In the genomic region with DNA sequence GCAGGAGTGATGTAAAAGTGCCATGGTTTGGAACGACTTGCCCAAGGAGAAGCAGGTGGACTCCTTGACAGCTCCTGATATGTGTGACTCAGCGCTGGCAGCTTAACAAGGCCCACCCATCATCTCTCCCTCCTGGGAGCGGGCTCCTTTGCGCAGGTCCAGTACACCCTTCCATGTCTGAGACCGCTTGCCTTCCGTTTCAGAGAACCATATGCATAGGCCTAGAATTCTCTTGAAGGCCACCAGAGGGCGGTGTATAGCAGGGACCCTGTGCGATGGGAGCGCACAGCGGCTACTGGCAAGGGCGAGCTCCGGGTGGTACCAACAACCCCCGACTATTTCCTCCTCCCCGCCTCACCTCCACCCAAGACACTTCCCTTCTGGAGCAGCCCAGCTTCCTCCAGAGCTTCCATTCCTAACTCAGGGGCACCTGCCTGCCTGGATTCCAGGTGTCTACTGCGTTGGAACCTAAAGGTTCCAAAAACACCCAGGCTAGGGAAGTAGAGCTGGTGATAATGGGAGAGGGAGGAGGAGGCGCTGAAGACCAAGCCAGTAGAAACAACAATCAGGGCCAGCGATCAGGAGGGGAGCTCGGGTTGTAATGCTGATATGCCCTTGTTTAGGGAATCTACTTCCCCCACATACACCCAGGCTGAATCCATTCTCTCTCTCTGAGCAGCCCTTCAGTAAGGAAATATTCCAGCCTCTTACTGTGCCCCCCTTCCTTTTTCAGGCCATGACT, we compare ENCODE assay signal across 1 cellular context.
A peak's percentile ranks its signal among the peaks of the same experiment; 100 is the strongest.
TF ChIP-seq lines count a peak whose summit lies in the region.

No MANE protein-coding gene starts in this region.

TF ChIP-seq in K562, 482 proteins besides CTCF, POLR2A, EP300 and RAD21 (continued from another document and continues in another):
- TF ChIP-seq NR2C2 (CRISPR knock-in tag; IDR thresholded peaks at IDR 0.05), result peak; percentile 54; the same call in 1 of the 2 replicates
- no peak for TF ChIP-seq NR2C2 (tag; IDR thresholded peaks at IDR 0.05)
- TF ChIP-seq FOXJ3 (CRISPR knock-in tag; IDR thresholded peaks at IDR 0.05), result no peak
- no peak for TF ChIP-seq HOXB6 (CRISPR knock-in tag; IDR thresholded peaks at IDR 0.05; ENCODE audit: borderline replicate concordance)
- TF ChIP-seq PML (IDR thresholded peaks at IDR 0.05; ENCODE audit: low read length), result no peak
- TF ChIP-seq PHTF2 (CRISPR knock-in tag; IDR thresholded peaks at IDR 0.05), result no peak
- TF ChIP-seq ZNF384 (IDR thresholded peaks at IDR 0.05; ENCODE audit: low read depth, low read length), result peak; percentile 45; the same call in 1 of the 2 replicates
- TF ChIP-seq ZNF717 (CRISPR knock-in tag; IDR thresholded peaks at IDR 0.05), result no peak
- TF ChIP-seq ZNF75A (CRISPR knock-in tag; IDR thresholded peaks at IDR 0.05), result no peak
- TF ChIP-seq ZSCAN29 (IDR thresholded peaks at IDR 0.05), result no peak
- TF ChIP-seq NR4A1 (CRISPR knock-in tag; IDR thresholded peaks at IDR 0.05), result no peak
- no peak for TF ChIP-seq NR4A1 (tag; IDR thresholded peaks at IDR 0.05)
- TF ChIP-seq CXXC5 (CRISPR knock-in tag; IDR thresholded peaks at IDR 0.05), result peak; percentile 57
- TF ChIP-seq, protein P1, sequence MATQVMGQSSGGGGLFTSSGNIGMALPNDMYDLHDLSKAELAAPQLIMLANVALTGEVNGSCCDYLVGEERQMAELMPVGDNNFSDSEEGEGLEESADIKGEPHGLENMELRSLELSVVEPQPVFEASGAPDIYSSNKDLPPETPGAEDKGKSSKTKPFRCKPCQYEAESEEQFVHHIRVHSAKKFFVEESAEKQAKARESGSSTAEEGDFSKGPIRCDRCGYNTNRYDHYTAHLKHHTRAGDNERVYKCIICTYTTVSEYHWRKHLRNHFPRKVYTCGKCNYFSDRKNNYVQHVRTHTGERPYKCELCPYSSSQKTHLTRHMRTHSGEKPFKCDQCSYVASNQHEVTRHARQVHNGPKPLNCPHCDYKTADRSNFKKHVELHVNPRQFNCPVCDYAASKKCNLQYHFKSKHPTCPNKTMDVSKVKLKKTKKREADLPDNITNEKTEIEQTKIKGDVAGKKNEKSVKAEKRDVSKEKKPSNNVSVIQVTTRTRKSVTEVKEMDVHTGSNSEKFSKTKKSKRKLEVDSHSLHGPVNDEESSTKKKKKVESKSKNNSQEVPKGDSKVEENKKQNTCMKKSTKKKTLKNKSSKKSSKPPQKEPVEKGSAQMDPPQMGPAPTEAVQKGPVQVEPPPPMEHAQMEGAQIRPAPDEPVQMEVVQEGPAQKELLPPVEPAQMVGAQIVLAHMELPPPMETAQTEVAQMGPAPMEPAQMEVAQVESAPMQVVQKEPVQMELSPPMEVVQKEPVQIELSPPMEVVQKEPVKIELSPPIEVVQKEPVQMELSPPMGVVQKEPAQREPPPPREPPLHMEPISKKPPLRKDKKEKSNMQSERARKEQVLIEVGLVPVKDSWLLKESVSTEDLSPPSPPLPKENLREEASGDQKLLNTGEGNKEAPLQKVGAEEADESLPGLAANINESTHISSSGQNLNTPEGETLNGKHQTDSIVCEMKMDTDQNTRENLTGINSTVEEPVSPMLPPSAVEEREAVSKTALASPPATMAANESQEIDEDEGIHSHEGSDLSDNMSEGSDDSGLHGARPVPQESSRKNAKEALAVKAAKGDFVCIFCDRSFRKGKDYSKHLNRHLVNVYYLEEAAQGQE (CRISPR knock-in tag; IDR thresholded peaks at IDR 0.05; ENCODE audit: low read depth), result peak; percentile 32; the same call in 1 of the 2 replicates
- TF ChIP-seq ZNF146 (CRISPR knock-in tag; IDR thresholded peaks at IDR 0.05; ENCODE audit: unreplicated experiment), result no peak
- TF ChIP-seq ZNF282 (CRISPR knock-in tag; IDR thresholded peaks at IDR 0.05), result no peak
- TF ChIP-seq NBN (IDR thresholded peaks at IDR 0.05; ENCODE audit: low read depth), result peak; percentile 67; the same call in 1 of the 2 replicates
- peak; percentile 49; the same call in 1 of the 2 replicates for TF ChIP-seq ETV5 (CRISPR knock-in tag; IDR thresholded peaks at IDR 0.05; ENCODE audit: low read depth)
- TF ChIP-seq HNRNPLL (IDR thresholded peaks at IDR 0.05; ENCODE audit: low read depth, low read length, poor library complexity, severe bottlenecking), result peak; percentile 70
- TF ChIP-seq, protein P2, sequence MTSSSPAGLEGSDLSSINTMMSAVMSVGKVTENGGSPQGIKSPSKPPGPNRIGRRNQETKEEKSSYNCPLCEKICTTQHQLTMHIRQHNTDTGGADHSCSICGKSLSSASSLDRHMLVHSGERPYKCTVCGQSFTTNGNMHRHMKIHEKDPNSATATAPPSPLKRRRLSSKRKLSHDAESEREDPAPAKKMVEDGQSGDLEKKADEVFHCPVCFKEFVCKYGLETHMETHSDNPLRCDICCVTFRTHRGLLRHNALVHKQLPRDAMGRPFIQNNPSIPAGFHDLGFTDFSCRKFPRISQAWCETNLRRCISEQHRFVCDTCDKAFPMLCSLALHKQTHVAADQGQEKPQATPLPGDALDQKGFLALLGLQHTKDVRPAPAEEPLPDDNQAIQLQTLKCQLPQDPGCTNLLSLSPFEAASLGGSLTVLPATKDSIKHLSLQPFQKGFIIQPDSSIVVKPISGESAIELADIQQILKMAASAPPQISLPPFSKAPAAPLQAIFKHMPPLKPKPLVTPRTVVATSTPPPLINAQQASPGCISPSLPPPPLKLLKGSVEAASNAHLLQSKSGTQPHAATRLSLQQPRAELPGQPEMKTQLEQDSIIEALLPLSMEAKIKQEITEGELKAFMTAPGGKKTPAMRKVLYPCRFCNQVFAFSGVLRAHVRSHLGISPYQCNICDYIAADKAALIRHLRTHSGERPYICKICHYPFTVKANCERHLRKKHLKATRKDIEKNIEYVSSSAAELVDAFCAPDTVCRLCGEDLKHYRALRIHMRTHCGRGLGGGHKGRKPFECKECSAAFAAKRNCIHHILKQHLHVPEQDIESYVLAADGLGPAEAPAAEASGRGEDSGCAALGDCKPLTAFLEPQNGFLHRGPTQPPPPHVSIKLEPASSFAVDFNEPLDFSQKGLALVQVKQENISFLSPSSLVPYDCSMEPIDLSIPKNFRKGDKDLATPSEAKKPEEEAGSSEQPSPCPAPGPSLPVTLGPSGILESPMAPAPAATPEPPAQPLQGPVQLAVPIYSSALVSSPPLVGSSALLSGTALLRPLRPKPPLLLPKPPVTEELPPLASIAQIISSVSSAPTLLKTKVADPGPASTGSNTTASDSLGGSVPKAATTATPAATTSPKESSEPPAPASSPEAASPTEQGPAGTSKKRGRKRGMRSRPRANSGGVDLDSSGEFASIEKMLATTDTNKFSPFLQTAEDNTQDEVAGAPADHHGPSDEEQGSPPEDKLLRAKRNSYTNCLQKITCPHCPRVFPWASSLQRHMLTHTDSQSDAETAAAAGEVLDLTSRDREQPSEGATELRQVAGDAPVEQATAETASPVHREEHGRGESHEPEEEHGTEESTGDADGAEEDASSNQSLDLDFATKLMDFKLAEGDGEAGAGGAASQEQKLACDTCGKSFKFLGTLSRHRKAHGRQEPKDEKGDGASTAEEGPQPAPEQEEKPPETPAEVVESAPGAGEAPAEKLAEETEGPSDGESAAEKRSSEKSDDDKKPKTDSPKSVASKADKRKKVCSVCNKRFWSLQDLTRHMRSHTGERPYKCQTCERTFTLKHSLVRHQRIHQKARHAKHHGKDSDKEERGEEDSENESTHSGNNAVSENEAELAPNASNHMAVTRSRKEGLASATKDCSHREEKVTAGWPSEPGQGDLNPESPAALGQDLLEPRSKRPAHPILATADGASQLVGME (CRISPR knock-in tag; IDR thresholded peaks at IDR 0.05), result peak; percentile 42; the same call in 1 of the 2 replicates
- TF ChIP-seq ZNF124 (CRISPR knock-in tag; IDR thresholded peaks at IDR 0.05), result no peak
- TF ChIP-seq RAD51 (IDR thresholded peaks at IDR 0.05; ENCODE audit: borderline replicate concordance, low read depth), result no peak
- TF ChIP-seq ZNF354B (CRISPR knock-in tag; IDR thresholded peaks at IDR 0.05), result no peak
- 0 out of 2 replicates have a peak, but pooled peaks have one; percentile 19 for TF ChIP-seq SMAD4 (CRISPR knock-in tag; conservative IDR thresholded peaks at IDR 0.05)
- TF ChIP-seq NR2F6 (CRISPR knock-in tag; IDR thresholded peaks at IDR 0.05), result no peak
- TF ChIP-seq CSDE1 (IDR thresholded peaks at IDR 0.05), result no peak
- TF ChIP-seq ARID2 (IDR thresholded peaks at IDR 0.05), result no peak; the same call in 1 of the 2 replicates
- TF ChIP-seq, protein P3, sequence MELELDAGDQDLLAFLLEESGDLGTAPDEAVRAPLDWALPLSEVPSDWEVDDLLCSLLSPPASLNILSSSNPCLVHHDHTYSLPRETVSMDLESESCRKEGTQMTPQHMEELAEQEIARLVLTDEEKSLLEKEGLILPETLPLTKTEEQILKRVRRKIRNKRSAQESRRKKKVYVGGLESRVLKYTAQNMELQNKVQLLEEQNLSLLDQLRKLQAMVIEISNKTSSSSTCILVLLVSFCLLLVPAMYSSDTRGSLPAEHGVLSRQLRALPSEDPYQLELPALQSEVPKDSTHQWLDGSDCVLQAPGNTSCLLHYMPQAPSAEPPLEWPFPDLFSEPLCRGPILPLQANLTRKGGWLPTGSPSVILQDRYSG (tag; conservative IDR thresholded peaks at IDR 0.05; ENCODE audit: low read depth), result no peak
- TF ChIP-seq, protein P4, sequence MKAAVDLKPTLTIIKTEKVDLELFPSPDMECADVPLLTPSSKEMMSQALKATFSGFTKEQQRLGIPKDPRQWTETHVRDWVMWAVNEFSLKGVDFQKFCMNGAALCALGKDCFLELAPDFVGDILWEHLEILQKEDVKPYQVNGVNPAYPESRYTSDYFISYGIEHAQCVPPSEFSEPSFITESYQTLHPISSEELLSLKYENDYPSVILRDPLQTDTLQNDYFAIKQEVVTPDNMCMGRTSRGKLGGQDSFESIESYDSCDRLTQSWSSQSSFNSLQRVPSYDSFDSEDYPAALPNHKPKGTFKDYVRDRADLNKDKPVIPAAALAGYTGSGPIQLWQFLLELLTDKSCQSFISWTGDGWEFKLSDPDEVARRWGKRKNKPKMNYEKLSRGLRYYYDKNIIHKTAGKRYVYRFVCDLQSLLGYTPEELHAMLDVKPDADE (conservative IDR thresholded peaks at IDR 0.05; ENCODE audit: control insufficient read depth, low read depth, low read length), result no peak
- no peak for TF ChIP-seq ZNF184 (CRISPR knock-in tag; IDR thresholded peaks at IDR 0.05)
- TF ChIP-seq GABPA (tag; conservative IDR thresholded peaks at IDR 0.05; ENCODE audit: low read depth), result 0 out of 2 replicates have a peak, but pooled peaks have one; percentile 21
- no peak for TF ChIP-seq MECOM (CRISPR knock-in tag; IDR thresholded peaks at IDR 0.05)
- 0 out of 2 replicates have a peak, but pooled peaks have one; percentile 40 for TF ChIP-seq KLF16 (IDR thresholded peaks at IDR 0.05)
- TF ChIP-seq KLF13 (tag; IDR thresholded peaks at IDR 0.05; ENCODE audit: borderline replicate concordance, low read depth), result 0 out of 2 replicates have a peak, but pooled peaks have one; percentile 40
- peak; percentile 53 for TF ChIP-seq ZFX (CRISPR knock-in tag; IDR thresholded peaks at IDR 0.05)
- TF ChIP-seq POLR2H (tag; IDR thresholded peaks at IDR 0.05; ENCODE audit: low read depth), result no peak
- TF ChIP-seq, protein P5, sequence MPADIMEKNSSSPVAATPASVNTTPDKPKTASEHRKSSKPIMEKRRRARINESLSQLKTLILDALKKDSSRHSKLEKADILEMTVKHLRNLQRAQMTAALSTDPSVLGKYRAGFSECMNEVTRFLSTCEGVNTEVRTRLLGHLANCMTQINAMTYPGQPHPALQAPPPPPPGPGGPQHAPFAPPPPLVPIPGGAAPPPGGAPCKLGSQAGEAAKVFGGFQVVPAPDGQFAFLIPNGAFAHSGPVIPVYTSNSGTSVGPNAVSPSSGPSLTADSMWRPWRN (IDR thresholded peaks at IDR 0.05; ENCODE audit: low read depth), result peak; percentile 46; the same call in 1 of the 2 replicates
- no peak for TF ChIP-seq SAFB (IDR thresholded peaks at IDR 0.05; ENCODE audit: borderline replicate concordance, low read depth, low read length)
- TF ChIP-seq, protein P6, sequence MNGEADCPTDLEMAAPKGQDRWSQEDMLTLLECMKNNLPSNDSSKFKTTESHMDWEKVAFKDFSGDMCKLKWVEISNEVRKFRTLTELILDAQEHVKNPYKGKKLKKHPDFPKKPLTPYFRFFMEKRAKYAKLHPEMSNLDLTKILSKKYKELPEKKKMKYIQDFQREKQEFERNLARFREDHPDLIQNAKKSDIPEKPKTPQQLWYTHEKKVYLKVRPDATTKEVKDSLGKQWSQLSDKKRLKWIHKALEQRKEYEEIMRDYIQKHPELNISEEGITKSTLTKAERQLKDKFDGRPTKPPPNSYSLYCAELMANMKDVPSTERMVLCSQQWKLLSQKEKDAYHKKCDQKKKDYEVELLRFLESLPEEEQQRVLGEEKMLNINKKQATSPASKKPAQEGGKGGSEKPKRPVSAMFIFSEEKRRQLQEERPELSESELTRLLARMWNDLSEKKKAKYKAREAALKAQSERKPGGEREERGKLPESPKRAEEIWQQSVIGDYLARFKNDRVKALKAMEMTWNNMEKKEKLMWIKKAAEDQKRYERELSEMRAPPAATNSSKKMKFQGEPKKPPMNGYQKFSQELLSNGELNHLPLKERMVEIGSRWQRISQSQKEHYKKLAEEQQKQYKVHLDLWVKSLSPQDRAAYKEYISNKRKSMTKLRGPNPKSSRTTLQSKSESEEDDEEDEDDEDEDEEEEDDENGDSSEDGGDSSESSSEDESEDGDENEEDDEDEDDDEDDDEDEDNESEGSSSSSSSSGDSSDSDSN (IDR thresholded peaks at IDR 0.05; ENCODE audit: borderline replicate concordance in 1 of 2, low read depth in 2 of 2, low read length in 2 of 2), result peak in 1 of 2 experiments; percentile 77; a peak in 1 of 4 replicates
- no peak for TF ChIP-seq TFAM (CRISPR knock-in tag; conservative IDR thresholded peaks at IDR 0.05)
- no peak for TF ChIP-seq NR2C1 (IDR thresholded peaks at IDR 0.05)
- TF ChIP-seq NR2C1 (tag; IDR thresholded peaks at IDR 0.05), result no peak
- peak; percentile 34; the same call in 1 of the 2 replicates for TF ChIP-seq HCFC1 (IDR thresholded peaks at IDR 0.05; ENCODE audit: low read depth, low read length)
- TF ChIP-seq MCM3 (IDR thresholded peaks at IDR 0.05), result no peak
- TF ChIP-seq, protein P7, sequence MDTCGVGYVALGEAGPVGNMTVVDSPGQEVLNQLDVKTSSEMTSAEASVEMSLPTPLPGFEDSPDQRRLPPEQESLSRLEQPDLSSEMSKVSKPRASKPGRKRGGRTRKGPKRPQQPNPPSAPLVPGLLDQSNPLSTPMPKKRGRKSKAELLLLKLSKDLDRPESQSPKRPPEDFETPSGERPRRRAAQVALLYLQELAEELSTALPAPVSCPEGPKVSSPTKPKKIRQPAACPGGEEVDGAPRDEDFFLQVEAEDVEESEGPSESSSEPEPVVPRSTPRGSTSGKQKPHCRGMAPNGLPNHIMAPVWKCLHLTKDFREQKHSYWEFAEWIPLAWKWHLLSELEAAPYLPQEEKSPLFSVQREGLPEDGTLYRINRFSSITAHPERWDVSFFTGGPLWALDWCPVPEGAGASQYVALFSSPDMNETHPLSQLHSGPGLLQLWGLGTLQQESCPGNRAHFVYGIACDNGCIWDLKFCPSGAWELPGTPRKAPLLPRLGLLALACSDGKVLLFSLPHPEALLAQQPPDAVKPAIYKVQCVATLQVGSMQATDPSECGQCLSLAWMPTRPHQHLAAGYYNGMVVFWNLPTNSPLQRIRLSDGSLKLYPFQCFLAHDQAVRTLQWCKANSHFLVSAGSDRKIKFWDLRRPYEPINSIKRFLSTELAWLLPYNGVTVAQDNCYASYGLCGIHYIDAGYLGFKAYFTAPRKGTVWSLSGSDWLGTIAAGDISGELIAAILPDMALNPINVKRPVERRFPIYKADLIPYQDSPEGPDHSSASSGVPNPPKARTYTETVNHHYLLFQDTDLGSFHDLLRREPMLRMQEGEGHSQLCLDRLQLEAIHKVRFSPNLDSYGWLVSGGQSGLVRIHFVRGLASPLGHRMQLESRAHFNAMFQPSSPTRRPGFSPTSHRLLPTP (IDR thresholded peaks at IDR 0.05; ENCODE audit: borderline replicate concordance, extremely low read depth, insufficient read length), result no peak
- no peak for TF ChIP-seq ZNF232 (CRISPR knock-in tag; IDR thresholded peaks at IDR 0.05)
